20 cellular contexts compared by ENCODE assay signal in genomic region chr1:39305555-39305954, GRCh38.
DNase-seq lines count a peak whose midpoint lies in the region; ATAC-seq and TF ChIP-seq lines count a peak whose summit lies in the region.
"Had no signal": no experiment of that assay in that cellular context is flagged by ENCODE, and none has a peak within 500 bp of the region (broad histone marks: within the 10 kb centered on the region; RNA-seq: fewer than 3 reads in every experiment).

No MANE protein-coding gene starts in this region.

- H3K4ac ChIP-seq in H9 (ENCODE audit: low read depth, low read length): no peak overlapping the region
- no peak overlapping the region for H3K4ac ChIP-seq in mesendoderm (ENCODE audit: low read depth, low read length)

- H3K9me2 ChIP-seq in GM23248 (ENCODE audit: insufficient read depth): no peaks in the 10 kb centered on the region

- intact Hi-C loops in breast epithelium (cut with DNase I; ENCODE audit: low total_unique reads): no loop called here

- H3K23me2 ChIP-seq in H9 (ENCODE audit: insufficient read length, low read depth, low read length, poor library complexity, severe bottlenecking): no peaks in the 10 kb centered on the region

- no peak overlapping the region for H3K18ac ChIP-seq in H9 (ENCODE audit: insufficient read length, low read depth, low read length)
- no peak overlapping the region for H3K18ac ChIP-seq in mesendoderm (ENCODE audit: low read length)

- H3K4me3 ChIP-seq in breast epithelium: no peak overlapping the region
- no peak overlapping the region for H3K4me3 ChIP-seq in mesendoderm (ENCODE audit: low read length)
- H3K4me3 ChIP-seq in GM23248: no peak overlapping the region
- H3K4me3 ChIP-seq: gastrocnemius medialis, ovary, suprapubic skin had no signal

- H4K91ac ChIP-seq in H9 (ENCODE audit: insufficient read length, low read depth, low read length): no peak overlapping the region

- H2AFZ ChIP-seq in H9 (ENCODE audit: low read length) (no peak overlapping the region), GM23248 (no peak overlapping the region)

- H3K36me3 Mint-ChIP-seq in H9 (ENCODE audit: insufficient read depth in 1 of 3, low read depth in 3 of 3): peaks cover 28 to 69% (median 69%) of the 10 kb centered on the region in 3 experiments
- H3K36me3 Mint-ChIP-seq in activated naive CD8-positive, alpha-beta T cell treated with anti-CD3 and anti-CD28 coated beads, Interleukin-2, amount 50 U/mL, for 24 hours (ENCODE audit: low read depth): peaks cover 56% of the 10 kb centered on the region
- no peaks in the 10 kb centered on the region for H3K36me3 Mint-ChIP-seq in stimulated activated effector memory CD8-positive, alpha-beta T cell treated with anti-CD3 and anti-CD28 coated beads, Interleukin-12 subunit alpha, Interleukin-12 subunit beta, amount 100 ng/mL, for 72 hours

- H3K9me3 ChIP-seq in breast epithelium (no peaks in the 10 kb centered on the region), H9 (ENCODE audit: control insufficient read depth, low read depth, low read length) (no peaks in the 10 kb centered on the region), GM23248 (ENCODE audit: low read depth) (no peaks in the 10 kb centered on the region)
- H3K9me3 ChIP-seq: gastrocnemius medialis, ovary, suprapubic skin had no signal

- H3K9me3 Mint-ChIP-seq in H9: no peaks in the 10 kb centered on the region
- no peaks in the 10 kb centered on the region for H3K9me3 Mint-ChIP-seq in activated naive CD8-positive, alpha-beta T cell treated with anti-CD3 and anti-CD28 coated beads, Interleukin-2, amount 50 U/mL, for 24 hours
- H3K9me3 Mint-ChIP-seq in stimulated activated effector memory CD8-positive, alpha-beta T cell treated with anti-CD3 and anti-CD28 coated beads, Interleukin-12 subunit alpha, Interleukin-12 subunit beta, amount 100 ng/mL, for 72 hours: no peaks in the 10 kb centered on the region
- H3K9me3 Mint-ChIP-seq: brain had no signal

- H3K4me1 Mint-ChIP-seq in H9: 0 out of 4 replicates have a peak, but pooled peaks cover 0 to 3% of the 10 kb centered on the region in 2 experiments
- H3K4me1 Mint-ChIP-seq in activated naive CD8-positive, alpha-beta T cell treated with anti-CD3 and anti-CD28 coated beads, Interleukin-2, amount 50 U/mL, for 24 hours: no peaks in the 10 kb centered on the region
- H3K4me1 Mint-ChIP-seq in stimulated activated effector memory CD8-positive, alpha-beta T cell treated with anti-CD3 and anti-CD28 coated beads, Interleukin-12 subunit alpha, Interleukin-12 subunit beta, amount 100 ng/mL, for 72 hours: no peaks in the 10 kb centered on the region
- H3K4me1 Mint-ChIP-seq: brain had no signal

- H3K9ac ChIP-seq in H9 (ENCODE audit: extremely low read depth, insufficient read length, low read length): no peak overlapping the region
- no peak overlapping the region for H3K9ac ChIP-seq in mesendoderm (ENCODE audit: low read length)
- H3K9ac ChIP-seq in GM23248: no peak overlapping the region

- H2BK20ac ChIP-seq in H9 (ENCODE audit: low read depth, low read length, poor library complexity, severe bottlenecking): no peak overlapping the region

- H4K8ac ChIP-seq in H9 (replicated peaks; ENCODE audit: insufficient read length, low read depth, low read length) (no peak overlapping the region), mesendoderm (ENCODE audit: low read depth, low read length) (no peak overlapping the region)

- ATAC-seq in activated naive CD8-positive, alpha-beta T cell treated with anti-CD3 and anti-CD28 coated beads, Interleukin-2, amount 50 U/mL, for 24 hours: no peak
- ATAC-seq in stimulated activated effector memory CD8-positive, alpha-beta T cell treated with anti-CD3 and anti-CD28 coated beads, Interleukin-12 subunit alpha, Interleukin-12 subunit beta, amount 100 ng/mL, for 72 hours: no peak
- ATAC-seq in HG03354 (IDR thresholded peaks at IDR 0.05; ENCODE audit: poor library complexity, severe bottlenecking, unreplicated experiment): no peak
- ATAC-seq: gastrocnemius medialis, left cardiac atrium had no signal

- H3K79me2 ChIP-seq in H9 (ENCODE audit: insufficient read depth, low read length): no peaks in the 10 kb centered on the region
- H3K79me2 ChIP-seq in mesendoderm (ENCODE audit: control insufficient read depth, insufficient read depth, low read length): no peaks in the 10 kb centered on the region
- no peaks in the 10 kb centered on the region for H3K79me2 ChIP-seq in GM23248 (ENCODE audit: insufficient read depth)

- peak; percentile 0 to 21 for DNase-seq in T47D (ENCODE audit: low read depth in 1 of 2, low spot score in 1 of 2)
- no peak for DNase-seq in breast epithelium (ENCODE audit: low spot score in 2 of 2)
- DNase-seq in H9: no peak
- no peak for DNase-seq in activated naive CD8-positive, alpha-beta T cell treated with anti-CD3 and anti-CD28 coated beads, Interleukin-2, amount 50 U/mL, for 24 hours
- no peak for DNase-seq in stimulated activated effector memory CD8-positive, alpha-beta T cell treated with anti-CD3 and anti-CD28 coated beads, Interleukin-12 subunit alpha, Interleukin-12 subunit beta, amount 100 ng/mL, for 72 hours (ENCODE audit: low spot score in 2 of 2)
- DNase-seq in mesendoderm: no peak
- no peak for DNase-seq in GM23248
- DNase-seq: activated CD8-positive, alpha-beta memory T cell treated with anti-CD3 and anti-CD28 coated beads for 24 hours; activated gamma-delta T cell; COR-L47; gastrocnemius medialis; Kasumi-1; left cardiac atrium; NCI-H1417 treated with DMSO at 0.1 percent for 48 hours; NCI-H2171; ovary; stimulated activated CD4-positive, alpha-beta T cell treated with anti-CD3 and anti-CD28 coated beads, Interleukin-4, amount 100 ng/mL, for 1 hour had no signal

- H3F3A ChIP-seq in GM23248 (ENCODE audit: insufficient read depth): no peaks in the 10 kb centered on the region

- H2AK5ac ChIP-seq in H9 (ENCODE audit: insufficient read length, low read length) (no peak overlapping the region), mesendoderm (ENCODE audit: low read length) (no peak overlapping the region)

- H3K27ac Mint-ChIP-seq in H9: peak overlapping the region in 2 of 3 experiments; percentile 7 to 40; a peak in 3 of 7 replicates
- peak overlapping the region; percentile 2 for H3K27ac Mint-ChIP-seq in activated naive CD8-positive, alpha-beta T cell treated with anti-CD3 and anti-CD28 coated beads, Interleukin-2, amount 50 U/mL, for 24 hours
- peak overlapping the region; percentile 10 for H3K27ac Mint-ChIP-seq in stimulated activated effector memory CD8-positive, alpha-beta T cell treated with anti-CD3 and anti-CD28 coated beads, Interleukin-12 subunit alpha, Interleukin-12 subunit beta, amount 100 ng/mL, for 72 hours

- H4K20me1 ChIP-seq in H9 (ENCODE audit: control insufficient read depth, insufficient read depth, insufficient read length): no peaks in the 10 kb centered on the region
- no peaks in the 10 kb centered on the region for H4K20me1 ChIP-seq in GM23248 (ENCODE audit: insufficient read depth)

- H2BK15ac ChIP-seq in H9 (ENCODE audit: low read depth, low read length) (no peak overlapping the region), mesendoderm (replicated peaks; ENCODE audit: low read depth) (no peak overlapping the region)

- no peak overlapping the region for H3K14ac ChIP-seq in H9 (ENCODE audit: insufficient read depth, low read length)

- TF ChIP-seq POLR2A in breast epithelium (IDR thresholded peaks at IDR 0.05): no peak

- H4K5ac ChIP-seq in H9 (ENCODE audit: insufficient read length, low read depth, low read length) (no peak overlapping the region), mesendoderm (ENCODE audit: low read length) (no peak overlapping the region)

- in situ Hi-C loops in T47D (cut with HindIII; ENCODE audit: low pct_unique_long_range_greater_than_20kb, low sequenced_read_pairs): no loop called here
- in situ Hi-C loops in GM23248 (cut with MboI): no loop called here

- H3K27ac ChIP-seq in breast epithelium: no peak overlapping the region
- H3K27ac ChIP-seq in H9 (ENCODE audit: insufficient read length, low read depth, low read length): no peak overlapping the region
- H3K27ac ChIP-seq in mesendoderm (ENCODE audit: low read depth, low read length): no peak overlapping the region
- H3K27ac ChIP-seq in GM23248: no peak overlapping the region
- H3K27ac ChIP-seq: gastrocnemius medialis, ovary, suprapubic skin had no signal

- H3K23ac ChIP-seq in H9 (ENCODE audit: insufficient read length, low read depth, low read length) (no peak overlapping the region), mesendoderm (ENCODE audit: low read length) (no peak overlapping the region)

- no peaks in the 10 kb centered on the region for H3K79me1 ChIP-seq in H9 (ENCODE audit: insufficient read depth, low read depth, low read length, poor library complexity, severe bottlenecking)
- no peaks in the 10 kb centered on the region for H3K79me1 ChIP-seq in mesendoderm (ENCODE audit: low read length)

- no peak overlapping the region for H3K56ac ChIP-seq in H9 (ENCODE audit: insufficient read length, low read depth, low read length)
- H3K56ac ChIP-seq in mesendoderm (ENCODE audit: low read length): no peak overlapping the region

- H3K4me1 ChIP-seq in breast epithelium (no peaks in the 10 kb centered on the region), H9 (ENCODE audit: insufficient read depth, low read length) (no peaks in the 10 kb centered on the region), mesendoderm (ENCODE audit: control insufficient read depth, low read depth, low read length) (no peaks in the 10 kb centered on the region), GM23248 (ENCODE audit: insufficient read depth) (no peaks in the 10 kb centered on the region)
- H3K4me1 ChIP-seq: gastrocnemius medialis, suprapubic skin had no signal

- H3K27me3 ChIP-seq in breast epithelium (no peaks in the 10 kb centered on the region), H9 (ENCODE audit: insufficient read depth, low read length) (no peaks in the 10 kb centered on the region), mesendoderm (ENCODE audit: insufficient read depth, low read length, poor library complexity) (no peaks in the 10 kb centered on the region), GM23248 (replicated peaks; ENCODE audit: insufficient read depth) (no peaks in the 10 kb centered on the region)
- H3K27me3 ChIP-seq: gastrocnemius medialis, ovary, suprapubic skin had no signal

- WGBS in H9 (ENCODE audit: extremely low coverage, insufficient read length, low lambda C conversion rate): no CpG with 5 or more reads among the region's 2 CpGs
- WGBS in mesendoderm (ENCODE audit: extremely low coverage, insufficient coverage, low lambda C conversion rate): no CpG with 5 or more reads among the region's 2 CpGs
- WGBS in GM23248 (ENCODE audit: low coverage in 1 of 2, low lambda C conversion rate in 2 of 2, missing lambda C conversion rate in 2 of 2), 2 experiments: 44 to 59% methylated on average over 2 of the region's 2 CpGs

- no peak overlapping the region for H3T11ph ChIP-seq in H9 (ENCODE audit: low read length)

- H2BK5ac ChIP-seq in H9 (ENCODE audit: insufficient read length, low read length) (no peak overlapping the region), mesendoderm (ENCODE audit: low read length) (no peak overlapping the region)

- H3K27me3 Mint-ChIP-seq in H9 (ENCODE audit: low read depth): no peaks in the 10 kb centered on the region
- no peaks in the 10 kb centered on the region for H3K27me3 Mint-ChIP-seq in activated naive CD8-positive, alpha-beta T cell treated with anti-CD3 and anti-CD28 coated beads, Interleukin-2, amount 50 U/mL, for 24 hours
- H3K27me3 Mint-ChIP-seq: brain had no signal

- TF ChIP-seq CTCF in breast epithelium (IDR thresholded peaks at IDR 0.05) (no peak), H9 (conservative IDR thresholded peaks at IDR 0.05) (no peak)

- H2BK120ac ChIP-seq in H9 (ENCODE audit: low read depth, low read length, poor library complexity, severe bottlenecking) (no peak overlapping the region), mesendoderm (ENCODE audit: low read depth, low read length) (no peak overlapping the region)

- H3K4me2 ChIP-seq in H9 (ENCODE audit: insufficient read depth, insufficient read length, low read length) (no peak overlapping the region), mesendoderm (ENCODE audit: low read length) (no peak overlapping the region), GM23248 (ENCODE audit: unreplicated experiment) (no peak overlapping the region)

- H3K36me3 ChIP-seq in breast epithelium: peaks cover under 1% of the 10 kb centered on the region
- H3K36me3 ChIP-seq in mesendoderm (ENCODE audit: control insufficient read depth, insufficient read depth, low read length): peaks cover 2% of the 10 kb centered on the region
- H3K36me3 ChIP-seq in GM23248 (ENCODE audit: low read depth): peaks cover 35% of the 10 kb centered on the region
- H3K36me3 ChIP-seq: ovary had no signal

- H2BK12ac ChIP-seq in H9 (ENCODE audit: insufficient read length, low read depth, low read length): no peak overlapping the region

- H3K4me3 Mint-ChIP-seq in H9: no peak overlapping the region
- H3K4me3 Mint-ChIP-seq in activated naive CD8-positive, alpha-beta T cell treated with anti-CD3 and anti-CD28 coated beads, Interleukin-2, amount 50 U/mL, for 24 hours: no peak overlapping the region
- H3K4me3 Mint-ChIP-seq in stimulated activated effector memory CD8-positive, alpha-beta T cell treated with anti-CD3 and anti-CD28 coated beads, Interleukin-12 subunit alpha, Interleukin-12 subunit beta, amount 100 ng/mL, for 72 hours: no peak overlapping the region
- H3K4me3 Mint-ChIP-seq: brain had no signal

Comparison
In these comparisons a context has a peak if more than half of its experiments do, and no peak if none do; other contexts are left out.
1. DNase-seq: peak in T47D (2 of 2); none in breast epithelium (0 of 2), H9 (single experiment), activated naive CD8-positive, alpha-beta T cell treated with anti-CD3 and anti-CD28 coated beads, Interleukin-2, amount 50 U/mL, for 24 hours (single experiment), stimulated activated effector memory CD8-positive, alpha-beta T cell treated with anti-CD3 and anti-CD28 coated beads, Interleukin-12 subunit alpha, Interleukin-12 subunit beta, amount 100 ng/mL, for 72 hours (0 of 2), mesendoderm (single experiment) and GM23248 (single experiment).
2. Peak in every context shown above with its lines, with median percentiles within 50 percentile points of each other: H3K27ac Mint-ChIP-seq.